In genomic region chr1:182447124-182447523, GRCh38 we compare ENCODE assay signal across 4 cellular contexts. TPM values are rescaled to one million over a fixed set of nuclear protein-coding genes. Genes with fewer than 3 reads are reported as not detected.
"Had no signal": no experiment of that assay in that cellular context is flagged by ENCODE, and none has a peak within 500 bp of the region (broad histone marks: within the 10 kb centered on the region; RNA-seq: fewer than 3 reads in every experiment).

No MANE protein-coding gene starts in this region.

RNA-seq across cellular contexts. Expression of gene RGSL1, which starts 2.8 kb away (rescaled TPM):
- total RNA-seq: LHCN-M2, M059J, MCF 10A had no signal

RNA-seq across cellular contexts. Expression of gene TEDDM1, which starts 46.7 kb away (rescaled TPM):
- total RNA-seq: LHCN-M2, M059J, MCF 10A, NCI-H460 had no signal
